In the genomic region with DNA sequence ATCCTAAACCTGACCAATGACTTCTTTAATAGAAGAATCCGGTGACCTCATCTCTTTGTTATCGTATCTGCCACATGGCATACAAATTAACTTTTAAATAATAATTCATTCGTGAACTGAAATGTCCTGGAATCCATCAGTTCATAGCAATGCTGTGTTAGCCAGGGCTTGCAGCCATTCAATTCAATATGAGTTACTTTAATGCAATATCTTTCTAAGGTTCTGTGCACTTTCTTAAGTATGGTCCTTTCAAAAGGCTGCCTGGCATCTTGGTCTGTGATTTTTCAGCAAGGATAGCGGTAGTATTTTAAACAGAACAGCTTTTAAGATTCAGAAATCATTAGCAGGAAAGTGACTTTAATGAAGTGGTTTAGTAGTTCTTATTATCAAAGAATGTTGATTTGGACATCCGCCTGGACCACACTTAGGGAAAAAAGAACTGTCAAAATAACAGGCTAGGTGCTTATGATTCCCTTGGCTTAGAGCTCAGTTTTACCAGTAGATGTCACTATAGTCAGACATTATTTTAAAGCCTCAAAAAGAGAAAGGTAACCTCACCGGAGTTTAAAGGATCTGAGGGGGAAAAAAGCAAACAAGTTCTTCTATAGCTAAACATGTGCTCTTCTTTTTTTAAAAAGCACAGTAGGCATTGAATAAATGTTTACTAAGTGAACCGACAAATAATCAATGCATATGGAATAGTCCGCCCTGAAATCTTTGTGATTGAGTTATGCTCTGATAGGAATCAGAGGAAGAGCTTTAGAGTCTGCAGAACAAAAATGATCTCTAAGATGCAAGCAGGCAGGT, we compare ENCODE assay signal across 8 cellular contexts. TPM values are rescaled to one million over a fixed set of nuclear protein-coding genes. Genes with fewer than 3 reads are reported as not detected.
DNase-seq lines count a peak whose midpoint lies in the region; ATAC-seq, FAIRE-seq and TF ChIP-seq lines count a peak whose summit lies in the region.

No MANE protein-coding gene starts in this region.

- peak; percentile 78 for ATAC-seq in HCT116
- ATAC-seq in left cardiac atrium = peak; percentile 83 to 84
- no peak for ATAC-seq in GM18498 (IDR thresholded peaks at IDR 0.05; ENCODE audit: unreplicated experiment)
- ATAC-seq in GM18909 (IDR thresholded peaks at IDR 0.05; ENCODE audit: poor library complexity, unreplicated experiment) = no peak

- H3K9ac ChIP-seq in HCT116 (ENCODE audit: low read length) = no peak overlapping the region

- intact Hi-C loops in HCT116 (cut with micrococcal nuclease) = loop anchor here (1.0 to 5.0 kb wide), 4 partner anchors 94 to 528 kb away; no protein-coding TSS in a partner anchor
- intact Hi-C loops in left cardiac atrium (cut with DNase I) = loop anchor here in 1 of 2 donors (5.0 to 10.0 kb wide), 3 partner anchors 148 to 406 kb away; no protein-coding TSS in a partner anchor

- CTCF ChIA-PET in HCT116 (lab: Charles Lee) = interaction anchor here (0.7 to 3.1 kb wide), 23 partner anchors 9 to 528 kb away, joined by 3 to 90 read pairs (median 4); no protein-coding TSS in a partner anchor

- POLR2A ChIA-PET in HCT116 (lab: Charles Lee) = interaction anchor here (0.7 kb wide), 1 partner anchor 408 kb away, joined by 3 read pairs; no protein-coding TSS in a partner anchor

- H3K27me3 ChIP-seq in HCT116 (ENCODE audit: insufficient read depth, low read length) (no peaks in the 10 kb centered on the region), small intestine (ENCODE audit: control insufficient read depth in 2 of 2, insufficient read depth in 2 of 2, low read length in 2 of 2) (no peaks in the 10 kb centered on the region)

- H2AFZ ChIP-seq in HCT116 (ENCODE audit: low read depth, low read length, poor library complexity, severe bottlenecking) = no peak overlapping the region

- H4K20me1 ChIP-seq in HCT116 (ENCODE audit: insufficient read depth) = no peaks in the 10 kb centered on the region

- BruUV-seq in HCT116 (replicated peaks; lab: Mats Ljungman, UMichigan) = no TSS peak

- H3K9me3 ChIP-seq in HCT116 (ENCODE audit: control insufficient read depth in 1 of 2, insufficient read depth in 1 of 2, low read depth in 1 of 2, low read length in 2 of 2) = no peaks in the 10 kb centered on the region
- H3K9me3 ChIP-seq in small intestine (ENCODE audit: control insufficient read depth, low read depth) = no peaks in the 10 kb centered on the region

- TF ChIP-seq CTCF in HCT116 (IDR thresholded peaks at IDR 0.05 in 2 of 3, conservative IDR thresholded peaks at IDR 0.05 in 1 of 3; ENCODE audit: borderline replicate concordance in 1 of 3, insufficient read depth in 1 of 3, low read depth in 2 of 3, low read length in 2 of 3) = peak; percentile 51 to 68 (median 60); a peak in 5 of 6 replicates

- H3K79me2 ChIP-seq in HCT116 (ENCODE audit: insufficient read depth, low read length) = no peaks in the 10 kb centered on the region

- no peak for FAIRE-seq in small intestine (lab: Jason Lieb, UNC)

- no peak for TF ChIP-seq POLR2A in HCT116 (IDR thresholded peaks at IDR 0.05; ENCODE audit: borderline replicate concordance, extremely low read depth, insufficient read depth, insufficient read length)

- H3K4me1 ChIP-seq in HCT116 (ENCODE audit: control insufficient read depth in 1 of 2, insufficient read depth in 2 of 2, low read length in 2 of 2) (no peaks in the 10 kb centered on the region), small intestine (ENCODE audit: control insufficient read depth in 2 of 2, insufficient read depth in 1 of 2, low read depth in 1 of 2, low read length in 1 of 2) (no peaks in the 10 kb centered on the region)

- H3K27ac ChIP-seq in HCT116 (ENCODE audit: low read depth, low read length) (no peak overlapping the region), small intestine (ENCODE audit: low read depth in 1 of 2, low read length in 1 of 2) (no peak overlapping the region)

- H3K4me3 ChIP-seq in HCT116 (replicated peaks in 1 of 2; ENCODE audit: low read depth in 1 of 2, low read length in 2 of 2) (no peak overlapping the region), small intestine (ENCODE audit: low read depth in 1 of 2, low read length in 2 of 2) (no peak overlapping the region)

- peak; percentile 70 for TF ChIP-seq RAD21 in HCT116 (IDR thresholded peaks at IDR 0.05; ENCODE audit: low read depth)

- WGBS in small intestine, 3 donors = 59 to 66% (median 60%) methylated on average over 8 of the region's 8 CpGs

- H3K4me2 ChIP-seq in HCT116 (ENCODE audit: low read length) = no peak overlapping the region

- H3K36me3 ChIP-seq in HCT116 (ENCODE audit: control insufficient read depth in 1 of 2, insufficient read depth in 2 of 2, low read length in 2 of 2) (no peaks in the 10 kb centered on the region), small intestine (ENCODE audit: control insufficient read depth in 2 of 2, insufficient read depth in 2 of 2, low read length in 2 of 2) (peaks cover 0 to 12% of the 10 kb centered on the region in 2 donors)

- DNase-seq in AG08396 (ENCODE audit: low spot score) = peak; percentile 26
- peak; percentile 22 for DNase-seq in HCT116 (ENCODE audit: low read depth, low spot score)
- peak; percentile 21 for DNase-seq in SHP77 treated with DMSO at 0.1 percent for 48 hours (lab: John Stamatoyannopoulos, UW)
- DNase-seq in left cardiac atrium = no peak
- DNase-seq in small intestine = peak; percentile 55
- no peak for DNase-seq in activated CD8-positive, alpha-beta memory T cell treated with anti-CD3 and anti-CD28 coated beads for 24 hours

- no peaks in the 10 kb centered on the region for H3K9me2 ChIP-seq in HCT116 (ENCODE audit: insufficient read depth)

- RAD21 ChIA-PET in HCT116 (lab: Charles Lee; ENCODE audit: low non-redundant PET in 1 of 2, low total read pairs in 2 of 2, uncharacterized antibody in 2 of 2, unreplicated experiment in 2 of 2) = interaction anchor here (0.6 to 1.8 kb wide), 5 partner anchors 75 to 528 kb away, joined by 3 to 16 read pairs (median 4); no protein-coding TSS in a partner anchor

TF ChIP-seq in HCT116, 20 proteins besides CTCF, POLR2A, EP300 and RAD21 (continues in another document):
- TF ChIP-seq, protein P1, sequence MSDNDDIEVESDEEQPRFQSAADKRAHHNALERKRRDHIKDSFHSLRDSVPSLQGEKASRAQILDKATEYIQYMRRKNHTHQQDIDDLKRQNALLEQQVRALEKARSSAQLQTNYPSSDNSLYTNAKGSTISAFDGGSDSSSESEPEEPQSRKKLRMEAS (IDR thresholded peaks at IDR 0.05) = no peak
- TF ChIP-seq ELF1 (IDR thresholded peaks at IDR 0.05; ENCODE audit: borderline replicate concordance, low read depth) (no peak), SRF (IDR thresholded peaks at IDR 0.05; ENCODE audit: low read depth) (no peak), FOSL1 (IDR thresholded peaks at IDR 0.05; ENCODE audit: low read depth) (no peak), EZH2phosphoT487 (IDR thresholded peaks at IDR 0.05; ENCODE audit: borderline replicate concordance) (no peak), JUND (IDR thresholded peaks at IDR 0.05) (no peak), TCF7L2 (IDR thresholded peaks at IDR 0.05; ENCODE audit: borderline replicate concordance, extremely low read depth, insufficient read depth, insufficient read length) (no peak), EGR1 (IDR thresholded peaks at IDR 0.05; ENCODE audit: low read depth) (no peak)
- TF ChIP-seq, protein P2, sequence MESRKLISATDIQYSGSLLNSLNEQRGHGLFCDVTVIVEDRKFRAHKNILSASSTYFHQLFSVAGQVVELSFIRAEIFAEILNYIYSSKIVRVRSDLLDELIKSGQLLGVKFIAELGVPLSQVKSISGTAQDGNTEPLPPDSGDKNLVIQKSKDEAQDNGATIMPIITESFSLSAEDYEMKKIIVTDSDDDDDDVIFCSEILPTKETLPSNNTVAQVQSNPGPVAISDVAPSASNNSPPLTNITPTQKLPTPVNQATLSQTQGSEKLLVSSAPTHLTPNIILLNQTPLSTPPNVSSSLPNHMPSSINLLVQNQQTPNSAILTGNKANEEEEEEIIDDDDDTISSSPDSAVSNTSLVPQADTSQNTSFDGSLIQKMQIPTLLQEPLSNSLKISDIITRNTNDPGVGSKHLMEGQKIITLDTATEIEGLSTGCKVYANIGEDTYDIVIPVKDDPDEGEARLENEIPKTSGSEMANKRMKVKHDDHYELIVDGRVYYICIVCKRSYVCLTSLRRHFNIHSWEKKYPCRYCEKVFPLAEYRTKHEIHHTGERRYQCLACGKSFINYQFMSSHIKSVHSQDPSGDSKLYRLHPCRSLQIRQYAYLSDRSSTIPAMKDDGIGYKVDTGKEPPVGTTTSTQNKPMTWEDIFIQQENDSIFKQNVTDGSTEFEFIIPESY (IDR thresholded peaks at IDR 0.05; ENCODE audit: extremely low read depth, insufficient replicate concordance, low read length) = no peak
- TF ChIP-seq, protein P3, sequence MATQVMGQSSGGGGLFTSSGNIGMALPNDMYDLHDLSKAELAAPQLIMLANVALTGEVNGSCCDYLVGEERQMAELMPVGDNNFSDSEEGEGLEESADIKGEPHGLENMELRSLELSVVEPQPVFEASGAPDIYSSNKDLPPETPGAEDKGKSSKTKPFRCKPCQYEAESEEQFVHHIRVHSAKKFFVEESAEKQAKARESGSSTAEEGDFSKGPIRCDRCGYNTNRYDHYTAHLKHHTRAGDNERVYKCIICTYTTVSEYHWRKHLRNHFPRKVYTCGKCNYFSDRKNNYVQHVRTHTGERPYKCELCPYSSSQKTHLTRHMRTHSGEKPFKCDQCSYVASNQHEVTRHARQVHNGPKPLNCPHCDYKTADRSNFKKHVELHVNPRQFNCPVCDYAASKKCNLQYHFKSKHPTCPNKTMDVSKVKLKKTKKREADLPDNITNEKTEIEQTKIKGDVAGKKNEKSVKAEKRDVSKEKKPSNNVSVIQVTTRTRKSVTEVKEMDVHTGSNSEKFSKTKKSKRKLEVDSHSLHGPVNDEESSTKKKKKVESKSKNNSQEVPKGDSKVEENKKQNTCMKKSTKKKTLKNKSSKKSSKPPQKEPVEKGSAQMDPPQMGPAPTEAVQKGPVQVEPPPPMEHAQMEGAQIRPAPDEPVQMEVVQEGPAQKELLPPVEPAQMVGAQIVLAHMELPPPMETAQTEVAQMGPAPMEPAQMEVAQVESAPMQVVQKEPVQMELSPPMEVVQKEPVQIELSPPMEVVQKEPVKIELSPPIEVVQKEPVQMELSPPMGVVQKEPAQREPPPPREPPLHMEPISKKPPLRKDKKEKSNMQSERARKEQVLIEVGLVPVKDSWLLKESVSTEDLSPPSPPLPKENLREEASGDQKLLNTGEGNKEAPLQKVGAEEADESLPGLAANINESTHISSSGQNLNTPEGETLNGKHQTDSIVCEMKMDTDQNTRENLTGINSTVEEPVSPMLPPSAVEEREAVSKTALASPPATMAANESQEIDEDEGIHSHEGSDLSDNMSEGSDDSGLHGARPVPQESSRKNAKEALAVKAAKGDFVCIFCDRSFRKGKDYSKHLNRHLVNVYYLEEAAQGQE (IDR thresholded peaks at IDR 0.05; ENCODE audit: low read depth) = no peak
- TF ChIP-seq, protein P4, sequence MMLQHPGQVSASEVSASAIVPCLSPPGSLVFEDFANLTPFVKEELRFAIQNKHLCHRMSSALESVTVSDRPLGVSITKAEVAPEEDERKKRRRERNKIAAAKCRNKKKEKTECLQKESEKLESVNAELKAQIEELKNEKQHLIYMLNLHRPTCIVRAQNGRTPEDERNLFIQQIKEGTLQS (IDR thresholded peaks at IDR 0.05) = no peak

RNA-seq across cellular contexts. Expression of a gene that starts 22.7 kb away (rescaled TPM):
- total RNA-seq in HCT116 (2021; ENCODE audit: unreplicated experiment) (9.4 TPM), left cardiac atrium (1 to 10 TPM; 5.1 to 6.3 TPM)
- polyA plus RNA-seq in HCT116 (2012) = 2.7 and 4.7 TPM in 2 replicates
- polyA plus RNA-seq in small intestine = 10 to 100 TPM; 48.3 to 74.3 (median 71.3) TPM

Comparison
In these comparisons a context has a peak if more than half of its experiments do, and no peak if none do; other contexts are left out.
1. DNase-seq: peak in AG08396 (single experiment), HCT116 (single experiment), SHP77 treated with DMSO at 0.1 percent for 48 hours (single experiment) and small intestine (single experiment); none in left cardiac atrium (single experiment) and activated CD8-positive, alpha-beta memory T cell treated with anti-CD3 and anti-CD28 coated beads for 24 hours (single experiment).
2. ATAC-seq: peak in HCT116 (single experiment) and left cardiac atrium (2 of 2); none in GM18498 (single experiment) and GM18909 (single experiment).